ENCODE assay signal across 10 cellular contexts in genomic region chr19:19445911-19446361, GRCh38. TPM values are rescaled to one million over a fixed set of nuclear protein-coding genes. Genes with fewer than 3 reads are reported as not detected.
A peak's percentile ranks its signal among the peaks of the same experiment; 100 is the strongest.
DNase-seq lines count a peak whose midpoint lies in the region; ATAC-seq and TF ChIP-seq lines count a peak whose summit lies in the region.
"Had no signal": no experiment of that assay in that cellular context is flagged by ENCODE, and none has a peak within 500 bp of the region (broad histone marks: within the 10 kb centered on the region; RNA-seq: fewer than 3 reads in every experiment).

No MANE protein-coding gene starts in this region.

- peak overlapping the region; percentile 86 for H3K27ac Mint-ChIP-seq in activated CD4-positive, alpha-beta T cell treated with anti-CD3 and anti-CD28 coated beads, Interleukin-2, amount 10 ng/mL, durations not matched to agents 7 days and 5 days
- H3K27ac Mint-ChIP-seq in stimulated activated naive B cell treated with anti-CD40 and anti-IgM and Interleukin-4, amounts not matched to agents 10 μg/mL and 1 μg/mL and 100 μg/mL, for 72 hours = peak overlapping the region; percentile 38

- peaks cover 34% of the 10 kb centered on the region for H3K36me3 Mint-ChIP-seq in activated CD4-positive, alpha-beta T cell treated with anti-CD3 and anti-CD28 coated beads, Interleukin-2, amount 10 ng/mL, durations not matched to agents 7 days and 5 days (ENCODE audit: low read depth)
- H3K36me3 Mint-ChIP-seq in stimulated activated naive B cell treated with anti-CD40 and anti-IgM and Interleukin-4, amounts not matched to agents 10 μg/mL and 1 μg/mL and 100 μg/mL, for 72 hours = peaks cover 32 to 37% of the 10 kb centered on the region in 2 donors

- no peaks in the 10 kb centered on the region for H3K9me3 Mint-ChIP-seq in activated CD4-positive, alpha-beta T cell treated with anti-CD3 and anti-CD28 coated beads, Interleukin-2, amount 10 ng/mL, durations not matched to agents 7 days and 5 days
- peaks cover 3 to 5% of the 10 kb centered on the region in 2 donors for H3K9me3 Mint-ChIP-seq in stimulated activated naive B cell treated with anti-CD40 and anti-IgM and Interleukin-4, amounts not matched to agents 10 μg/mL and 1 μg/mL and 100 μg/mL, for 72 hours

- TF ChIP-seq CTCF in tibial artery (IDR thresholded peaks at IDR 0.05) = no peak

- DNase-seq in activated CD4-positive, alpha-beta T cell treated with anti-CD3 and anti-CD28 coated beads, Interleukin-2, amount 10 ng/mL, durations not matched to agents 7 days and 5 days = no peak
- no peak for DNase-seq in activated CD4-positive, alpha-beta T cell treated with anti-CD3 and anti-CD28 coated beads, Interleukin-2, amount 50 U/mL, for 1 hour
- DNase-seq in HT1080 (ENCODE audit: low read depth) (peak; percentile 44), astrocyte of the hippocampus (ENCODE audit: low read depth, low spot score) (peak; percentile 49), tibial artery (no peak)
- no peak for DNase-seq in stimulated activated naive B cell treated with anti-CD40 and anti-IgM and Interleukin-4, amounts not matched to agents 10 μg/mL and 1 μg/mL and 100 μg/mL, for 72 hours
- DNase-seq: activated CD4-positive, alpha-beta T cell treated with anti-CD3 and anti-CD28 coated beads for 4 hours; thyroid gland had no signal

- H3K4me3 Mint-ChIP-seq in activated CD4-positive, alpha-beta T cell treated with anti-CD3 and anti-CD28 coated beads, Interleukin-2, amount 10 ng/mL, durations not matched to agents 7 days and 5 days = no peak overlapping the region
- H3K4me3 Mint-ChIP-seq in stimulated activated naive B cell treated with anti-CD40 and anti-IgM and Interleukin-4, amounts not matched to agents 10 μg/mL and 1 μg/mL and 100 μg/mL, for 72 hours = peak overlapping the region; percentile 7 to 74

- H3K9me3 ChIP-seq in tibial artery = no peaks in the 10 kb centered on the region
- H3K9me3 ChIP-seq: thyroid gland had no signal

- H3K4me1 ChIP-seq in tibial artery = peaks cover 0 to 26% (median 17%) of the 10 kb centered on the region in 4 donors

- no peaks in the 10 kb centered on the region for H3K27me3 ChIP-seq in tibial artery
- H3K27me3 ChIP-seq: thyroid gland had no signal

- peaks cover 74% of the 10 kb centered on the region for H3K4me1 Mint-ChIP-seq in activated CD4-positive, alpha-beta T cell treated with anti-CD3 and anti-CD28 coated beads, Interleukin-2, amount 10 ng/mL, durations not matched to agents 7 days and 5 days
- peaks cover 42 to 71% of the 10 kb centered on the region in 2 donors for H3K4me1 Mint-ChIP-seq in stimulated activated naive B cell treated with anti-CD40 and anti-IgM and Interleukin-4, amounts not matched to agents 10 μg/mL and 1 μg/mL and 100 μg/mL, for 72 hours

- peak; percentile 64 to 69 for ATAC-seq in stimulated activated naive B cell treated with anti-CD40 and anti-IgM and Interleukin-4, amounts not matched to agents 10 μg/mL and 1 μg/mL and 100 μg/mL, for 72 hours (replicated peaks)
- no peak for ATAC-seq in HG02588 (IDR thresholded peaks at IDR 0.05; ENCODE audit: unreplicated experiment)
- no peak for ATAC-seq in GM21423 (IDR thresholded peaks at IDR 0.05; ENCODE audit: unreplicated experiment)

- no peak overlapping the region for H3K27ac ChIP-seq in tibial artery
- H3K27ac ChIP-seq: thyroid gland had no signal

- POLR2A ChIA-PET in activated CD4-positive, alpha-beta T cell treated with anti-CD3 and anti-CD28 coated beads, Interleukin-2, amount 10 ng/mL, durations not matched to agents 7 days and 5 days (lab: Charles Lee) = no interaction called here

- no peaks in the 10 kb centered on the region for H3K36me3 ChIP-seq in tibial artery
- H3K36me3 ChIP-seq: thyroid gland had no signal

- intact Hi-C loops in tibial artery (cut with DNase I; ENCODE audit: low total_unique reads) = no loop called here

- no peaks in the 10 kb centered on the region for H3K27me3 Mint-ChIP-seq in activated CD4-positive, alpha-beta T cell treated with anti-CD3 and anti-CD28 coated beads, Interleukin-2, amount 10 ng/mL, durations not matched to agents 7 days and 5 days
- no peaks in the 10 kb centered on the region for H3K27me3 Mint-ChIP-seq in stimulated activated naive B cell treated with anti-CD40 and anti-IgM and Interleukin-4, amounts not matched to agents 10 μg/mL and 1 μg/mL and 100 μg/mL, for 72 hours

- no peak overlapping the region for H3K4me3 ChIP-seq in tibial artery
- H3K4me3 ChIP-seq: thyroid gland had no signal

- CTCF ChIA-PET in activated CD4-positive, alpha-beta T cell treated with anti-CD3 and anti-CD28 coated beads, Interleukin-2, amount 10 ng/mL, durations not matched to agents 7 days and 5 days (lab: Charles Lee) = no interaction called here

RNA-seq across cellular contexts. Expression of gene GATAD2A, which starts 40.5 kb away (rescaled TPM):
- 100 to 1,000 TPM; 122 to 135 TPM for total RNA-seq in activated CD4-positive, alpha-beta T cell treated with anti-CD3 and anti-CD28 coated beads, Interleukin-2, amount 10 ng/mL, durations not matched to agents 7 days and 5 days
- total RNA-seq in HT1080 (2014; rRNA removed; shearing (Covaris generic)) = 92.7 and 121 TPM in 2 replicates
- polyA plus RNA-seq in HT1080 (2015; cell fraction: cytosol; rRNA removed) = 84.2 and 85.1 TPM in 2 replicates
- 53.9 and 70.8 TPM in 2 replicates for polyA plus RNA-seq in HT1080 (2015; cell fraction: nucleus; rRNA removed)

Comparison
In these comparisons a context has a peak if more than half of its experiments do, and no peak if none do; other contexts are left out.
1. DNase-seq: peak in HT1080 (single experiment) and astrocyte of the hippocampus (single experiment); none in activated CD4-positive, alpha-beta T cell treated with anti-CD3 and anti-CD28 coated beads, Interleukin-2, amount 10 ng/mL, durations not matched to agents 7 days and 5 days (single experiment), activated CD4-positive, alpha-beta T cell treated with anti-CD3 and anti-CD28 coated beads, Interleukin-2, amount 50 U/mL, for 1 hour (single experiment), stimulated activated naive B cell treated with anti-CD40 and anti-IgM and Interleukin-4, amounts not matched to agents 10 μg/mL and 1 μg/mL and 100 μg/mL, for 72 hours (single experiment) and tibial artery (0 of 2).
2. ATAC-seq: peak in stimulated activated naive B cell treated with anti-CD40 and anti-IgM and Interleukin-4, amounts not matched to agents 10 μg/mL and 1 μg/mL and 100 μg/mL, for 72 hours (2 of 2); none in HG02588 (single experiment) and GM21423 (single experiment).